In the genomic region with DNA sequence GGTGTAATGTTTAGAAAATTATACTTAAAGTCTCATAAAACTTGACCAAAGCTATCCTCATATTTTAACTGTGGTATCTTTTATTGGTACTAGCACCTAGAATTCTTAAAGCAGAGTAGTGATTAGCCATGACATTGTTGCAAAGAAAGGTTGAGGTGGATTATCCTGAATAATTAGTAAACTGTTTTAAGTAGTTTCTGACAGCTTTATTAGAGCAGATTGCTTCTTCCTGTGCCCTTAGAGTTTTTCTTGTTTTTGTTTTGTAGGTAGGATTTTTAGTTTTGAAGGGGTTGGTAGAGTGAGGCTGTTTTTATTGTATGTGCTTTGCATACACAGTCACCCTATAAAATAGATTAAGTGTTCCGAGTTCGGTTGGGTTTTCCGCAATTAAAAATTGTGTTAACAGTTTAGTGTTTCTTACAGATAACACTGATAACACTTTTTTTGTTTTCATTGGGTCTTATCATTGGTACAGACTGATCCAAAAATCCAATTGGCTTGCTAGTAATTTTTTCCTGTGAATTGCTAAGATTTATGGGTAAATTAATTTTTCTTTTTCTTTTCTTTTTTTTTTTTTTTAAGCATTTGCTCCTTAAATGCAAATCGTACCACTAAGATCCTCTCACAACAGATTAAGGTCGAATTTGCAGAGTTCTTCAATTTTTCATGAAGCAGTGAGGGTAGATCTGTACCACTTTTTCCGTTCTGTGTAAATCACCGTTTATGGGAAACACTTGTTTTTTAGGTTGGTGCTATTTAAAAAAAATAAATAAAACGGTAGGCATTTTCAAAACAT, we compare ENCODE assay signal across 9 cellular contexts. TPM values are rescaled to one million over a fixed set of nuclear protein-coding genes. Genes with fewer than 3 reads are reported as not detected.
DNase-seq lines count a peak whose midpoint lies in the region; ATAC-seq and TF ChIP-seq lines count a peak whose summit lies in the region.
"Had no signal": no experiment of that assay in that cellular context is flagged by ENCODE, and none has a peak within 500 bp of the region (broad histone marks: within the 10 kb centered on the region; RNA-seq: fewer than 3 reads in every experiment).

No MANE protein-coding gene starts in this region.

- H3K36me3 ChIP-seq in skeletal muscle satellite cell (ENCODE audit: insufficient read depth, low read length), result peaks cover 33% of the 10 kb centered on the region

- peak overlapping the region; percentile 100 for H3K9ac ChIP-seq in skeletal muscle satellite cell (ENCODE audit: low read depth, low read length)

- peak overlapping the region; percentile 99 for H3K4me3 Mint-ChIP-seq in T-helper 17 cell

- no peaks in the 10 kb centered on the region for H3K27me3 ChIP-seq in skeletal muscle satellite cell (ENCODE audit: control insufficient read depth, insufficient read depth, low read length)

- no peaks in the 10 kb centered on the region for H3K9me3 ChIP-seq in T-helper 17 cell (ENCODE audit: control insufficient read depth, low read length, poor library complexity, severe bottlenecking)
- H3K9me3 ChIP-seq in skeletal muscle satellite cell (replicated peaks; ENCODE audit: low read length), result no peaks in the 10 kb centered on the region

- ATAC-seq in T-helper 17 cell, result no peak

- peak overlapping the region; percentile 94 for H3K27ac Mint-ChIP-seq in T-helper 17 cell

- peak overlapping the region; percentile 8 for H3K4me3 ChIP-seq in GM12875 (ENCODE audit: low read depth, low read length)
- H3K4me3 ChIP-seq in fibroblast of villous mesenchyme (ENCODE audit: low read depth, low read length), result peak overlapping the region; percentile 99
- H3K4me3 ChIP-seq in skeletal muscle satellite cell (ENCODE audit: low read length), result peak overlapping the region; percentile 96

- peaks cover 56% of the 10 kb centered on the region for H3K4me1 Mint-ChIP-seq in T-helper 17 cell

- DNase-seq in T-helper 17 cell (no peak), fibroblast of villous mesenchyme (ENCODE audit: low read depth) (peak; percentile 70), occipital lobe (lab: John Stamatoyannopoulos, UW) (no peak), DMS53 treated with DMSO at 0.1 percent for 48 hours (lab: John Stamatoyannopoulos, UW; ENCODE audit: unreplicated experiment) (no peak), AG08396 (ENCODE audit: low spot score) (no peak), EL (no peak)
- DNase-seq: NCI-H526 had no signal

- no peak for TF ChIP-seq CTCF in GM12875 (IDR thresholded peaks at IDR 0.05; ENCODE audit: borderline replicate concordance, insufficient read depth, low read depth, low read length)
- no peak for TF ChIP-seq CTCF in fibroblast of villous mesenchyme (IDR thresholded peaks at IDR 0.05; ENCODE audit: insufficient read depth, low read depth, low read length)

- no peaks in the 10 kb centered on the region for H3K27me3 Mint-ChIP-seq in T-helper 17 cell

- H3K4me1 ChIP-seq in skeletal muscle satellite cell (ENCODE audit: control insufficient read depth, insufficient read depth, low read length), result peaks cover 33% of the 10 kb centered on the region

- H3K36me3 Mint-ChIP-seq in T-helper 17 cell (ENCODE audit: low read depth), result peaks cover 9% of the 10 kb centered on the region

- peak overlapping the region; percentile 97 for H3K4me2 ChIP-seq in skeletal muscle satellite cell (ENCODE audit: low read length)

RNA-seq across cellular contexts. Expression of gene PBLD, which starts 2.1 kb away (rescaled TPM):
- total RNA-seq in T-helper 17 cell (1 to 10 TPM; 1.9 TPM), fibroblast of villous mesenchyme (7.1 and 9.1 TPM in 2 replicates), occipital lobe (7.0 TPM)
- total RNA-seq in skeletal muscle satellite cell (2012; rRNA removed), result 3.1 and 3.5 TPM in 2 replicates

RNA-seq across cellular contexts. Expression of gene HNRNPH3, which starts 3.0 kb away (rescaled TPM):
- total RNA-seq in T-helper 17 cell (100 to 1,000 TPM; 165 to 180 TPM), fibroblast of villous mesenchyme (18.0 and 22.9 TPM in 2 replicates), occipital lobe (41.2 TPM)
- total RNA-seq in skeletal muscle satellite cell (2012; rRNA removed), result 12.4 and 15.5 TPM in 2 replicates

Comparison
In these comparisons a context has a peak if more than half of its experiments do, and no peak if none do; other contexts are left out.
1. H3K4me3 ChIP-seq: peak in every context shown above with its lines; median percentile 99 in fibroblast of villous mesenchyme; 96 in skeletal muscle satellite cell; 8 in GM12875.